Comparison of ENCODE assay signal across 34 cellular contexts in genomic region chr14:50837271-50837670, GRCh38. TPM values are rescaled to one million over a fixed set of nuclear protein-coding genes. Genes with fewer than 3 reads are reported as not detected.
"Had no signal": no experiment of that assay in that cellular context is flagged by ENCODE, and none has a peak within 500 bp of the region (broad histone marks: within the 10 kb centered on the region; RNA-seq: fewer than 3 reads in every experiment).

No MANE protein-coding gene starts in this region.

- H3K9me3 Mint-ChIP-seq: activated CD4-positive, alpha-beta memory T cell treated with anti-CD3 and anti-CD28 coated beads for 36 hours; activated naive CD4-positive, alpha-beta T cell treated with anti-CD3 and anti-CD28 coated beads, Interleukin-2, amount 10 ng/mL, durations not matched to agents 7 days and 5 days; IgD-negative memory B cell had no signal

- H3K4me3 Mint-ChIP-seq: activated CD4-positive, alpha-beta memory T cell treated with anti-CD3 and anti-CD28 coated beads for 36 hours; activated CD4-positive, alpha-beta T cell treated with anti-CD3 and anti-CD28 coated beads for 36 hours; activated naive CD4-positive, alpha-beta T cell treated with anti-CD3 and anti-CD28 coated beads, Interleukin-2, amount 10 ng/mL, durations not matched to agents 7 days and 5 days; activated naive CD8-positive, alpha-beta T cell; WTC11 had no signal

- H3K27me3 Mint-ChIP-seq: activated CD4-positive, alpha-beta memory T cell treated with anti-CD3 and anti-CD28 coated beads for 36 hours; activated CD4-positive, alpha-beta T cell treated with anti-CD3 and anti-CD28 coated beads for 36 hours; activated naive CD8-positive, alpha-beta T cell had no signal

- H3K36me3 Mint-ChIP-seq: activated CD4-positive, alpha-beta memory T cell treated with anti-CD3 and anti-CD28 coated beads for 36 hours; activated naive CD8-positive, alpha-beta T cell; IgD-negative memory B cell; WTC11 had no signal

- H3K27ac Mint-ChIP-seq: activated CD4-positive, alpha-beta memory T cell treated with anti-CD3 and anti-CD28 coated beads for 36 hours; activated CD4-positive, alpha-beta T cell treated with anti-CD3 and anti-CD28 coated beads for 36 hours; activated naive CD4-positive, alpha-beta T cell treated with anti-CD3 and anti-CD28 coated beads, Interleukin-2, amount 10 ng/mL, durations not matched to agents 7 days and 5 days; WTC11 had no signal

- H2AFZ ChIP-seq: PC-9 had no signal

- H3K27ac ChIP-seq: brain microvascular endothelial cell, PC-9 had no signal

- H3K27me3 ChIP-seq: brain microvascular endothelial cell had no signal

- ATAC-seq: activated CD4-positive, alpha-beta T cell treated with anti-CD3 and anti-CD28 coated beads for 36 hours; activated CD4-positive, CD25-positive, alpha-beta regulatory T cell treated with anti-CD3 and anti-CD28 coated beads, Interleukin-2, amount 50 U/mL, for 24 hours; WTC11 had no signal

- H3K4me3 ChIP-seq: PC-9 had no signal

- H3K4me2 ChIP-seq: PC-9 had no signal

- DNase-seq: activated CD4-positive, alpha-beta memory T cell treated with anti-CD3 and anti-CD28 coated beads for 36 hours; activated CD4-positive, alpha-beta T cell treated with anti-CD3 and anti-CD28 coated beads for 36 hours; activated CD4-positive, alpha-beta T cell treated with anti-CD3 and anti-CD28 coated beads, Interleukin-2, amount 50 U/mL, for 1 hour; activated CD8-positive, alpha-beta memory T cell treated with anti-CD3 and anti-CD28 coated beads, Interleukin-2, amount 50 U/mL, for 4 hours; activated effector memory CD4-positive, alpha-beta T cell treated with Interleukin-2 at 50 U/mL for 16 hours; activated naive CD4-positive, alpha-beta T cell treated with anti-CD3 and anti-CD28 coated beads, Interleukin-2, amount 10 ng/mL, durations not matched to agents 7 days and 5 days; activated T-cell treated with anti-CD3 and anti-CD28 coated beads for 4 hours; activated T-cell treated with anti-CD3 and anti-CD28 coated beads, Interleukin-2, amount 50 U/mL, for 48 hours; amniotic stem cell; aorta; brain microvascular endothelial cell; central memory CD4-positive, alpha-beta T cell; Karpas-422; KBM-7; NCI-H1105; NCI-H1417 treated with DMSO at 0.1 percent for 48 hours; NCI-H1694; NCI-H1930; NCI-H345; NCI-H524 treated with DMSO at 0.1 percent for 48 hours; NK-92 treated with Interleukin-12 subunit alpha and Interleukin-12 subunit beta, amount 100 ng/mL, for 24 hours; PC-9; Right ventricle myocardium superior; SW 1271; T-helper 1 cell had no signal

- H3K36me3 ChIP-seq: brain microvascular endothelial cell had no signal

- FAIRE-seq: RCC 7860, TTC549 had no signal

RNA-seq across cellular contexts. Expression of gene ABHD12B, which starts 34.6 kb away (rescaled TPM):
- total RNA-seq: activated CD4-positive, alpha-beta memory T cell treated with anti-CD3 and anti-CD28 coated beads for 36 hours; activated CD4-positive, alpha-beta T cell treated with anti-CD3 and anti-CD28 coated beads for 36 hours; aorta; MCF 10A; NCI-H460; PC-9; Right ventricle myocardium superior; T-helper 2 cell treated with Interferon-gamma antibody and Interleukin-4, amounts not matched to agents 100 ng/mL and 5 ng/mL, for 36 hours had no signal
- polyA plus RNA-seq: IgD-negative memory B cell had no signal
